ENCODE assay signal across 8 cellular contexts in genomic region chrX:23317799-23318724, GRCh38. TPM values are rescaled to one million over a fixed set of nuclear protein-coding genes. Genes with fewer than 3 reads are reported as not detected.
DNase-seq lines count a peak whose midpoint lies in the region; ATAC-seq and TF ChIP-seq lines count a peak whose summit lies in the region.

No MANE protein-coding gene starts in this region.

- H3K36me3 ChIP-seq in Karpas-422 (ENCODE audit: insufficient read depth, low read length) (no peaks in the 10 kb centered on the region), hepatocyte (replicated peaks; ENCODE audit: insufficient read depth, low read depth) (no peaks in the 10 kb centered on the region), transverse colon (no peaks in the 10 kb centered on the region)

- H3K4me3 Mint-ChIP-seq in activated T-cell treated with anti-CD3 and anti-CD28 coated beads, Interleukin-2, amount 50 U/mL, for 4 hours = no peak overlapping the region

- H3K27me3 Mint-ChIP-seq in activated T-cell treated with anti-CD3 and anti-CD28 coated beads, Interleukin-2, amount 50 U/mL, for 4 hours (ENCODE audit: low read depth) = no peaks in the 10 kb centered on the region

- no peak overlapping the region for H3K9ac ChIP-seq in Karpas-422 (ENCODE audit: low read length)

- H2AFZ ChIP-seq in Karpas-422 (ENCODE audit: low read length) = no peak overlapping the region
- H2AFZ ChIP-seq in hepatocyte = no peak overlapping the region

- H3K36me3 Mint-ChIP-seq in activated T-cell treated with anti-CD3 and anti-CD28 coated beads, Interleukin-2, amount 50 U/mL, for 4 hours (ENCODE audit: insufficient read depth) = no peaks in the 10 kb centered on the region

- H4K20me1 ChIP-seq in Karpas-422 (ENCODE audit: insufficient read depth, low read depth, low read length) (no peaks in the 10 kb centered on the region), hepatocyte (ENCODE audit: insufficient read depth, poor library complexity, severe bottlenecking) (no peaks in the 10 kb centered on the region)

- no peaks in the 10 kb centered on the region for H3K9me3 ChIP-seq in Karpas-422 (ENCODE audit: low read length)
- no peaks in the 10 kb centered on the region for H3K9me3 ChIP-seq in hepatocyte (ENCODE audit: low read depth)
- no peaks in the 10 kb centered on the region for H3K9me3 ChIP-seq in transverse colon

- peak; percentile 2 for DNase-seq in NK-92 treated with Interleukin-12 subunit alpha and Interleukin-12 subunit beta, amount 100 ng/mL, for 24 hours (lab: John Stamatoyannopoulos, UW)
- no peak for DNase-seq in NK-92 (lab: John Stamatoyannopoulos, UW; ENCODE audit: unreplicated experiment)
- DNase-seq in Karpas-422 = peak; percentile 77
- DNase-seq in activated T-cell treated with anti-CD3 and anti-CD28 coated beads, Interleukin-2, amount 50 U/mL, for 4 hours = peak; percentile 12
- peak; percentile 14 for DNase-seq in hepatocyte (ENCODE audit: low spot score)
- DNase-seq in transverse colon = peak; percentile 12
- no peak for DNase-seq in SKM-1 (lab: John Stamatoyannopoulos, UW; ENCODE audit: unreplicated experiment)

- H3K79me2 ChIP-seq in Karpas-422 (ENCODE audit: low read length) (no peaks in the 10 kb centered on the region), hepatocyte (no peaks in the 10 kb centered on the region)

- H3K4me3 ChIP-seq in Karpas-422 (ENCODE audit: low read length) (no peak overlapping the region), hepatocyte (no peak overlapping the region), transverse colon (no peak overlapping the region)

- TF ChIP-seq CTCF in hepatocyte (IDR thresholded peaks at IDR 0.05; ENCODE audit: poor library complexity) = peak; percentile 51
- peak; percentile 31 to 60 (median 47) for TF ChIP-seq CTCF in transverse colon (IDR thresholded peaks at IDR 0.05)

- H3K27ac ChIP-seq in Karpas-422 (ENCODE audit: low read length) (no peak overlapping the region), hepatocyte (no peak overlapping the region), transverse colon (no peak overlapping the region)

- TF ChIP-seq POLR2A in transverse colon (IDR thresholded peaks at IDR 0.05) = no peak

- 60% methylated on average over 11 of the region's 11 CpGs for WGBS in hepatocyte (ENCODE audit: low lambda C conversion rate, missing lambda C conversion rate)
- WGBS in transverse colon (ENCODE audit: low coverage in 1 of 2), 2 donors = 41 to 54% methylated on average over 6 to 11 of the region's 11 CpGs

- in situ Hi-C loops in transverse colon (cut with MboI; ENCODE audit: low pct_ligation_motif_present in 1 of 4, low pct_unique_long_range_greater_than_20kb in 1 of 4, low sequenced_read_pairs in 3 of 4) = no loop called here

- H3K27me3 ChIP-seq in Karpas-422 (ENCODE audit: low read length) (no peaks in the 10 kb centered on the region), hepatocyte (no peaks in the 10 kb centered on the region), transverse colon (no peaks in the 10 kb centered on the region)

- H3K9me2 ChIP-seq in Karpas-422 (replicated peaks; ENCODE audit: insufficient read depth, low read length) = no peaks in the 10 kb centered on the region
- H3K9me2 ChIP-seq in hepatocyte (replicated peaks; ENCODE audit: insufficient read depth) = no peaks in the 10 kb centered on the region

- H3K4me1 Mint-ChIP-seq in activated T-cell treated with anti-CD3 and anti-CD28 coated beads, Interleukin-2, amount 50 U/mL, for 4 hours (ENCODE audit: low read depth) = no peaks in the 10 kb centered on the region

- H3K4me2 ChIP-seq in Karpas-422 (ENCODE audit: low read depth, low read length, poor library complexity, severe bottlenecking) (no peak overlapping the region), hepatocyte (no peak overlapping the region)

- H3K4me1 ChIP-seq in Karpas-422 (ENCODE audit: low read length) (no peaks in the 10 kb centered on the region), hepatocyte (ENCODE audit: insufficient read depth) (no peaks in the 10 kb centered on the region), transverse colon (no peaks in the 10 kb centered on the region)

- intact Hi-C loops in transverse colon (cut with DNase I; ENCODE audit: low total_unique reads) = no loop called here

- peak; percentile 60 for ATAC-seq in GM21737 (IDR thresholded peaks at IDR 0.05; ENCODE audit: unreplicated experiment)
- peak; percentile 43 to 56 for ATAC-seq in activated T-cell treated with anti-CD3 and anti-CD28 coated beads, Interleukin-2, amount 50 U/mL, for 4 hours

- TF ChIP-seq EP300 in transverse colon (IDR thresholded peaks at IDR 0.05; ENCODE audit: low read depth) = no peak

- no peaks in the 10 kb centered on the region for H3K9me3 Mint-ChIP-seq in activated T-cell treated with anti-CD3 and anti-CD28 coated beads, Interleukin-2, amount 50 U/mL, for 4 hours

RNA-seq across cellular contexts. Expression of gene PTCHD1, which starts 16.6 kb away (rescaled TPM):
- not detected in 2 replicates for total RNA-seq in Karpas-422 (2014; rRNA removed; shearing (Covaris generic); ENCODE audit: low replicate concordance)
- not detected for total RNA-seq in activated T-cell treated with anti-CD3 and anti-CD28 coated beads, Interleukin-2, amount 50 U/mL, for 4 hours
- total RNA-seq in hepatocyte (5.7 and 7.7 TPM in 2 replicates), transverse colon (1 to 10 TPM in 3 of 4 donors, under 1 TPM in 1; 0.40 to 3.4 (median 1.7) TPM)
- polyA plus RNA-seq in hepatocyte = 3.0 and 3.4 TPM in 2 replicates

Comparison
In these comparisons a context has a peak if more than half of its experiments do, and no peak if none do; other contexts are left out.
1. DNase-seq: peak in NK-92 treated with Interleukin-12 subunit alpha and Interleukin-12 subunit beta, amount 100 ng/mL, for 24 hours (single experiment), Karpas-422 (single experiment), activated T-cell treated with anti-CD3 and anti-CD28 coated beads, Interleukin-2, amount 50 U/mL, for 4 hours (single experiment), hepatocyte (single experiment) and transverse colon (single experiment); none in NK-92 (single experiment) and SKM-1 (single experiment).